In the genomic region with DNA sequence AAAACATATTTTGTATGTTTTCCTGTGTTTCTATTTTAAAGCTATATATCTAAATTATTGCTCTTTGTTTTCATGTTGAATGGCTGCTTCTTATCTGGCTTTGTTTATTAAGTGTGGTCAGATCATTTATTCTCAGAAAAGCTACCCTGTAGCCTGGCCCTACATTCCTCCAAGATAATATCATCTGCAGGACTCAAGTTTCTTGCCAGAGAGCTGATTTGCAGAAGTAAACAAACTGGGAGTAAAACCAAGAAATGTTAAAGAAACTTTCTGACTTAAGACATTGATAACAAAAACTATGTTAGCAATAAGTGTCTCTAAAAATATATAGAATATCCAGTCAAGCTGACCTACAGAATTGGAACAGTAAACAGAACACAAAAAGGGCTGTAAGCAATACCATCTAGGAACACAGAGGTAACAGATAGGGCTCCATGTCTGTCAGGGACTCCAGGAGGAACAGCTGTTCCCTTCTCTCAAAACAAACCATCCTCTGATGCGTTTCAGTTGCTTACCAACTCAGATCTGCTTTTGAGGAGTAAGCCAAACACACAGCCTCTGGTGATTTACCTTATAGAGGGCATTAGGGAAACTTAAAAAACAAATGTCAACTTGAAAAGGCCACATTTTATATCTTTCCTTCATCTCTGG, we compare ENCODE assay signal across 15 cellular contexts. TPM values are rescaled to one million over a fixed set of nuclear protein-coding genes. Genes with fewer than 3 reads are reported as not detected.
DNase-seq lines count a peak whose midpoint lies in the region; ATAC-seq and TF ChIP-seq lines count a peak whose summit lies in the region.
"Had no signal": no experiment of that assay in that cellular context is flagged by ENCODE, and none has a peak within 500 bp of the region (broad histone marks: within the 10 kb centered on the region; RNA-seq: fewer than 3 reads in every experiment).

No MANE protein-coding gene starts in this region.

- no peak for ATAC-seq in CD4-positive, alpha-beta T cell (ENCODE audit: poor library complexity)

- peaks cover 18% of the 10 kb centered on the region for H3K36me3 Mint-ChIP-seq in CD4-positive, alpha-beta T cell (ENCODE audit: low read depth)
- H3K36me3 Mint-ChIP-seq in nephron progenitor cell (ENCODE audit: low read depth) = no peaks in the 10 kb centered on the region

- H3K4me3 ChIP-seq in MG63 (no peak overlapping the region), brain microvascular endothelial cell (ENCODE audit: low read depth, low read length) (no peak overlapping the region)
- H3K4me3 ChIP-seq: vagina had no signal

- peak overlapping the region; percentile 87 for H3K27ac Mint-ChIP-seq in CD4-positive, alpha-beta T cell
- H3K27ac Mint-ChIP-seq in nephron progenitor cell = peak overlapping the region; percentile 2

- H3K36me3 ChIP-seq in MG63 (no peaks in the 10 kb centered on the region), brain microvascular endothelial cell (replicated peaks) (no peaks in the 10 kb centered on the region)
- H3K36me3 ChIP-seq: vagina had no signal

- intact Hi-C loops in CD4-positive, alpha-beta T cell (cut with DNase I, micrococcal nuclease) = no loop called here

- no peak for TF ChIP-seq CTCF in CD4-positive, alpha-beta T cell (IDR thresholded peaks at IDR 0.05)
- no peak for TF ChIP-seq CTCF in brain microvascular endothelial cell (IDR thresholded peaks at IDR 0.05; ENCODE audit: low read depth, low read length, missing control alignments)
- TF ChIP-seq CTCF in nephron progenitor cell (IDR thresholded peaks at IDR 0.05) = no peak
- TF ChIP-seq CTCF in GM13977 (IDR thresholded peaks at IDR 0.05; ENCODE audit: extremely low read depth, insufficient read depth, missing control alignments) = no peak

- H3K27me3 Mint-ChIP-seq in CD4-positive, alpha-beta T cell = no peaks in the 10 kb centered on the region
- H3K27me3 Mint-ChIP-seq in nephron progenitor cell (ENCODE audit: low read depth, poor library complexity) = peaks cover 7% of the 10 kb centered on the region

- H3K27ac ChIP-seq in CD4-positive, alpha-beta T cell (ENCODE audit: low read depth, low read length) = no peak overlapping the region
- no peak overlapping the region for H3K27ac ChIP-seq in brain microvascular endothelial cell
- H3K27ac ChIP-seq: vagina had no signal

- DNase-seq in CD4-positive, alpha-beta T cell = no peak
- DNase-seq in MG63 = peak; percentile 37
- DNase-seq in brain microvascular endothelial cell = peak; percentile 70
- no peak for DNase-seq in nephron progenitor cell
- DNase-seq in GM13977 (ENCODE audit: low spot score) = no peak
- DNase-seq in DMS79 (lab: John Stamatoyannopoulos, UW) = no peak
- DNase-seq in LoVo (ENCODE audit: low spot score) = no peak
- DNase-seq in NCI-H510A (lab: John Stamatoyannopoulos, UW) = no peak
- DNase-seq: activated CD4-positive, alpha-beta T cell treated with anti-CD3 and anti-CD28 coated beads, Interleukin-2, amount 50 U/mL, for 1 hour; anterior cingulate cortex; DMS153; H7; NCI-H1417; Right ventricle myocardium superior had no signal

- H3K4me1 Mint-ChIP-seq in CD4-positive, alpha-beta T cell (ENCODE audit: low read depth) = peaks cover 91% of the 10 kb centered on the region
- H3K4me1 Mint-ChIP-seq in nephron progenitor cell = peaks cover 29% of the 10 kb centered on the region

- H3K9me3 ChIP-seq in CD4-positive, alpha-beta T cell (ENCODE audit: control insufficient read depth, low read length) = no peaks in the 10 kb centered on the region
- no peaks in the 10 kb centered on the region for H3K9me3 ChIP-seq in MG63
- H3K9me3 ChIP-seq: vagina had no signal

- POLR2A ChIA-PET in CD4-positive, alpha-beta T cell (lab: Charles Lee) = interaction anchor here (0.7 to 3.2 kb wide), 3 partner anchors 9 to 40 kb away, joined by 3 to 17 read pairs (median 5); no protein-coding TSS in a partner anchor

- H3K27me3 ChIP-seq in CD4-positive, alpha-beta T cell (ENCODE audit: control insufficient read depth, insufficient read depth, low read length) = no peaks in the 10 kb centered on the region
- no peaks in the 10 kb centered on the region for H3K27me3 ChIP-seq in MG63
- no peaks in the 10 kb centered on the region for H3K27me3 ChIP-seq in brain microvascular endothelial cell (replicated peaks)
- H3K27me3 ChIP-seq: vagina had no signal

- H3K9me3 Mint-ChIP-seq in CD4-positive, alpha-beta T cell = no peaks in the 10 kb centered on the region
- H3K9me3 Mint-ChIP-seq in nephron progenitor cell = no peaks in the 10 kb centered on the region

- no peak overlapping the region for H3K4me3 Mint-ChIP-seq in CD4-positive, alpha-beta T cell
- no peak overlapping the region for H3K4me3 Mint-ChIP-seq in nephron progenitor cell

- CTCF ChIA-PET in CD4-positive, alpha-beta T cell (lab: Charles Lee) = interaction anchor here (1.2 to 1.8 kb wide), 2 partner anchors 9 to 40 kb away, joined by 4 to 6 read pairs; no protein-coding TSS in a partner anchor

- in situ Hi-C loops in brain microvascular endothelial cell (cut with HindIII; ENCODE audit: low pct_ligation_motif_present, low sequenced_read_pairs) = no loop called here
- in situ Hi-C loops in GM13977 (cut with MboI; ENCODE audit: low pct_unique_long_range_greater_than_20kb, low sequenced_read_pairs, unreplicated experiment) = no loop called here

RNA-seq across cellular contexts. Expression of a gene that starts 17.5 kb away (rescaled TPM):
- total RNA-seq in CD4-positive, alpha-beta T cell = 10 to 100 TPM; 76.2 to 80.7 TPM
- total RNA-seq in MG63 (2014; rRNA removed; shearing (Covaris generic); ENCODE audit: low replicate concordance) = 4.2 and 4.9 TPM in 2 replicates

Comparison
In these comparisons a context has a peak if more than half of its experiments do, and no peak if none do; other contexts are left out.
1. DNase-seq: peak in MG63 (single experiment) and brain microvascular endothelial cell (single experiment); none in CD4-positive, alpha-beta T cell (0 of 10), nephron progenitor cell (single experiment), GM13977 (single experiment), DMS79 (single experiment), LoVo (single experiment) and NCI-H510A (single experiment).
2. RNA of a gene that starts 17.5 kb away (total RNA-seq): 76.2 to 80.7 TPM in CD4-positive, alpha-beta T cell; 4.2 to 4.9 TPM in MG63; every median in the first group is over 10 times any median in the second.